ENCODE assay signal across 2 cellular contexts in the genomic region with DNA sequence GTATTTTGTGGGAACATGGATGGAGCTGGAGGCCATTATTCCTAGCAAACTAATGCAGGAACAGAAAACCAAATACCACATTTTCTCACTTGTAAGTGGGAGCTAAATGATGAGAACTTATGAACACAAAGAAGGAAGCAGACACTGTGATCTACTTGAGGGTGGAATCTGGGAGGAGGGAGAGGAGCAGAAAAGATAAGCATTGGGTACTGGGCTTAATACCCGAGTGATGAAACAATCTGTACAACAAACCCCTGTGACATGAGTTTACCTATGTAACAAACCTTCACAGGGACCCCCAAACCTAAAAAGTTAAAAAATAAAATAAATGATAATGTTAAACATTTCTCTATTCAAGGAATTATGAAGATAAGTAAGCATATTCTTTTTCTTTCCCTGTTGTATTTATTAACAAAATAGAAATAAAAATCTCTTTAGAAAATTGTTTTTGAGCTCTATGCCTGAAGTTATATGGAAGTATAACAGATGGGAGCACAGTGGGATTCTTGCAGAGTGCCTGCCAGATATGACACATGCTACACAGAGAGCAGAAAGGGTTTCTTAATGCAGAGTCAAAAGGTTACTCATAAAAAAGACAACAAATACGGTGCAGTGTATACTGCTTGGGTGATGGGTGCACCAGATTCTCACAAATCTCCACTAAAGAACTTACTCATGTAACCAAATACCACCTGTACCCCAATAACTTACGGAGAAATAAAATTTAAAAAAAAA.
TF ChIP-seq lines count a peak whose summit lies in the region.

No MANE protein-coding gene starts in this region.

TF ChIP-seq in SK-N-SH, 30 proteins besides CTCF, POLR2A, EP300 and RAD21 (continued from another document):
- TF ChIP-seq, protein P1, sequence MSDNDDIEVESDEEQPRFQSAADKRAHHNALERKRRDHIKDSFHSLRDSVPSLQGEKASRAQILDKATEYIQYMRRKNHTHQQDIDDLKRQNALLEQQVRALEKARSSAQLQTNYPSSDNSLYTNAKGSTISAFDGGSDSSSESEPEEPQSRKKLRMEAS (IDR thresholded peaks at IDR 0.05; ENCODE audit: low read depth): no peak

TF ChIP-seq in SK-N-SH treated with all-trans-retinoic acid at 6 μM for 48 hours, 23 proteins besides CTCF, POLR2A, EP300 and RAD21 (continued from another document):
- no peak for TF ChIP-seq SNAI2 (CRISPR knock-in tag; IDR thresholded peaks at IDR 0.05)
